ENCODE assay signal across 8 cellular contexts in genomic region chr5:151156732-151157402, GRCh38. TPM values are rescaled to one million over a fixed set of nuclear protein-coding genes. Genes with fewer than 3 reads are reported as not detected.
DNase-seq lines count a peak whose midpoint lies in the region; ATAC-seq and TF ChIP-seq lines count a peak whose summit lies in the region.

No MANE protein-coding gene starts in this region.

- no peaks in the 10 kb centered on the region for H3K9me3 Mint-ChIP-seq in activated CD8-positive, alpha-beta T cell treated with anti-CD3 and anti-CD28 coated beads for 36 hours

- no peak for TF ChIP-seq CTCF in activated CD8-positive, alpha-beta T cell treated with anti-CD3 and anti-CD28 coated beads for 36 hours (IDR thresholded peaks at IDR 0.05)
- TF ChIP-seq CTCF in gastroesophageal sphincter (IDR thresholded peaks at IDR 0.05) (peak in 1 of 4 experiments; percentile 3), prostate gland (IDR thresholded peaks at IDR 0.05) (no peak)

- H3K4me1 ChIP-seq in gastroesophageal sphincter = peaks cover 6 to 69% (median 33%) of the 10 kb centered on the region in 3 donors
- H3K4me1 ChIP-seq in prostate gland (replicated peaks) = no peaks in the 10 kb centered on the region

- H3K4me3 ChIP-seq in gastroesophageal sphincter (peak overlapping the region; percentile 80 to 96), prostate gland (peak overlapping the region; percentile 57 to 63)

- peak overlapping the region; percentile 95 for H3K4me3 Mint-ChIP-seq in activated CD8-positive, alpha-beta T cell treated with anti-CD3 and anti-CD28 coated beads for 36 hours

- no peaks in the 10 kb centered on the region for H3K9me3 ChIP-seq in gastroesophageal sphincter
- H3K9me3 ChIP-seq in prostate gland = no peaks in the 10 kb centered on the region

- peaks cover 47% of the 10 kb centered on the region for H3K4me1 Mint-ChIP-seq in activated CD8-positive, alpha-beta T cell treated with anti-CD3 and anti-CD28 coated beads for 36 hours (ENCODE audit: low read depth)

- DNase-seq in Daoy (ENCODE audit: low read depth) (peak; percentile 41), prostate gland (ENCODE audit: low spot score) (no peak), ecto neural progenitor cell (ENCODE audit: low spot score) (no peak), NCI-H345 treated with DMSO at 0.1 percent for 48 hours (lab: John Stamatoyannopoulos, UW; ENCODE audit: unreplicated experiment) (no peak), COLO668 (lab: John Stamatoyannopoulos, UW; ENCODE audit: unreplicated experiment) (no peak)
- peak; percentile 74 for DNase-seq in activated CD8-positive, alpha-beta T cell treated with anti-CD3 and anti-CD28 coated beads for 36 hours

- WGBS in gastroesophageal sphincter (ENCODE audit: low coverage in 1 of 2), 2 donors = 0% methylated on average over 9 of the region's 17 CpGs; no CpG with 5 or more reads in 1 of the 2 donors
- WGBS in prostate gland = 14% methylated on average over 17 of the region's 17 CpGs

- intact Hi-C loops in activated CD8-positive, alpha-beta T cell treated with anti-CD3 and anti-CD28 coated beads for 36 hours (cut with micrococcal nuclease) = no loop called here
- intact Hi-C loops in prostate gland (cut with DNase I) = loop anchor here (5.0 kb wide), 1 partner anchor 155 kb away; no protein-coding TSS in a partner anchor

- ATAC-seq in HG02943 (IDR thresholded peaks at IDR 0.05; ENCODE audit: low read depth, unreplicated experiment) (peak; percentile 36), gastroesophageal sphincter (no peak)
- ATAC-seq in activated CD8-positive, alpha-beta T cell treated with anti-CD3 and anti-CD28 coated beads for 36 hours = peak; percentile 25

- H3K27ac ChIP-seq in gastroesophageal sphincter (peak overlapping the region; percentile 80 to 97 (median 94)), prostate gland (peak overlapping the region; percentile 78 to 82)

- peak overlapping the region; percentile 89 for H3K27ac Mint-ChIP-seq in activated CD8-positive, alpha-beta T cell treated with anti-CD3 and anti-CD28 coated beads for 36 hours

- no peak for TF ChIP-seq POLR2A in gastroesophageal sphincter (IDR thresholded peaks at IDR 0.05)
- TF ChIP-seq POLR2A in prostate gland (IDR thresholded peaks at IDR 0.05) = no peak

- no peak for TF ChIP-seq EP300 in gastroesophageal sphincter (IDR thresholded peaks at IDR 0.05)

- H3K36me3 Mint-ChIP-seq in activated CD8-positive, alpha-beta T cell treated with anti-CD3 and anti-CD28 coated beads for 36 hours (ENCODE audit: low read depth) = peaks cover 35% of the 10 kb centered on the region

- CTCF ChIA-PET in activated CD8-positive, alpha-beta T cell treated with anti-CD3 and anti-CD28 coated beads for 36 hours (lab: Charles Lee) = interaction anchor here (1.0 to 3.5 kb wide), 8 partner anchors 12 to 106 kb away, joined by 3 to 25 read pairs (median 4); no protein-coding TSS in a partner anchor

- H3K27me3 Mint-ChIP-seq in activated CD8-positive, alpha-beta T cell treated with anti-CD3 and anti-CD28 coated beads for 36 hours = no peaks in the 10 kb centered on the region

- no peaks in the 10 kb centered on the region for H3K36me3 ChIP-seq in gastroesophageal sphincter
- H3K36me3 ChIP-seq in prostate gland = no peaks in the 10 kb centered on the region

- H3K27me3 ChIP-seq in gastroesophageal sphincter (no peaks in the 10 kb centered on the region), prostate gland (replicated peaks; ENCODE audit: insufficient read depth) (no peaks in the 10 kb centered on the region)

- POLR2A ChIA-PET in activated CD8-positive, alpha-beta T cell treated with anti-CD3 and anti-CD28 coated beads for 36 hours (lab: Charles Lee) = interaction anchor here (0.9 to 1.1 kb wide), 7 partner anchors 9 to 33 kb away, joined by 3 to 7 read pairs (median 3); no protein-coding TSS in a partner anchor

RNA-seq across cellular contexts. Expression of gene ANXA6, which starts 0.7 kb away (rescaled TPM):
- 178 and 190 TPM in 2 replicates for total RNA-seq in Daoy (2014; rRNA removed; shearing (Covaris generic))
- 100 to 1,000 TPM; 328 to 336 TPM for total RNA-seq in activated CD8-positive, alpha-beta T cell treated with anti-CD3 and anti-CD28 coated beads for 36 hours
- 100 to 1,000 TPM; 359 to 435 (median 375) TPM for total RNA-seq in gastroesophageal sphincter
- total RNA-seq in prostate gland = 100 to 1,000 TPM in 1 of 2 donors, 10 to 100 TPM in 1; 85.7 to 184 TPM

Comparison
In these comparisons a context has a peak if more than half of its experiments do, and no peak if none do; other contexts are left out.
1. DNase-seq: peak in Daoy (single experiment) and activated CD8-positive, alpha-beta T cell treated with anti-CD3 and anti-CD28 coated beads for 36 hours (single experiment); none in prostate gland (single experiment), ecto neural progenitor cell (single experiment), NCI-H345 treated with DMSO at 0.1 percent for 48 hours (single experiment) and COLO668 (single experiment).